8 cellular contexts compared by ENCODE assay signal in the genomic region with DNA sequence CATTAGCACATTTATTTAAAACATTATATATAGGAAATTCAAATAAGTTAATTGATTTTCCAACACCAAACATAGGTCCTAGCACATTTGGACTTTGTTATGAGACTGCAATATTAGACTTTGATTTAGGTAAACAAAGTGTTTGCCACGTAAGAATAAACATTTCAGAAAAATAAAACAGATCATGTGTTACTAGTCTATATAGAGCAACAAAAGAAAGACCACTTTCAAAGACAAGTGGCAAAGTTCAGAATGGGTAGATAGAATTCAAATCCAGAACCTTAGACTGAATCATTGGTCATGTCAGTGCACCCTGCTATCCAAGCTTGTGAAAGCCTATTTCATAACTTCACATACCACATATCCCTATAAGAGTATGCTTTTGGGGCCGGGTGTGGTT.
"Had no signal": no experiment of that assay in that cellular context is flagged by ENCODE, and none has a peak within 500 bp of the region (broad histone marks: within the 10 kb centered on the region; RNA-seq: fewer than 3 reads in every experiment).

No MANE protein-coding gene starts in this region.

- ATAC-seq: GM12878 had no signal

- FAIRE-seq: G401.6, GM12878, GM12891, GM12892, GM18507, GM19239 had no signal

- H3K4me3 ChIP-seq: GM12878 had no signal

- DNase-seq: GDM1, GF-D8 had no signal
